In genomic region chr13:93256998-93257397, GRCh38 we compare ENCODE assay signal across 10 cellular contexts.
"Had no signal": no experiment of that assay in that cellular context is flagged by ENCODE, and none has a peak within 500 bp of the region (broad histone marks: within the 10 kb centered on the region; RNA-seq: fewer than 3 reads in every experiment).

No MANE protein-coding gene starts in this region.

- H3K27ac ChIP-seq: GM23248, HL-60, KMS-11 had no signal

- H3K9me3 ChIP-seq: HAP-1 had no signal

- H3K36me3 ChIP-seq: HAP-1 had no signal

- ATAC-seq: HCT116 had no signal

- H3K4me2 ChIP-seq: KMS-11 had no signal

- DNase-seq: GM23248, GOT3, H7, IMR-90, Karpas-422, KBM-7 had no signal

- H2AFZ ChIP-seq: GM23248 had no signal

- H3K4me3 ChIP-seq: GM23248, HAP-1 had no signal

- H3K9ac ChIP-seq: GM23248, KMS-11 had no signal
